9 cellular contexts compared by ENCODE assay signal in the genomic region with DNA sequence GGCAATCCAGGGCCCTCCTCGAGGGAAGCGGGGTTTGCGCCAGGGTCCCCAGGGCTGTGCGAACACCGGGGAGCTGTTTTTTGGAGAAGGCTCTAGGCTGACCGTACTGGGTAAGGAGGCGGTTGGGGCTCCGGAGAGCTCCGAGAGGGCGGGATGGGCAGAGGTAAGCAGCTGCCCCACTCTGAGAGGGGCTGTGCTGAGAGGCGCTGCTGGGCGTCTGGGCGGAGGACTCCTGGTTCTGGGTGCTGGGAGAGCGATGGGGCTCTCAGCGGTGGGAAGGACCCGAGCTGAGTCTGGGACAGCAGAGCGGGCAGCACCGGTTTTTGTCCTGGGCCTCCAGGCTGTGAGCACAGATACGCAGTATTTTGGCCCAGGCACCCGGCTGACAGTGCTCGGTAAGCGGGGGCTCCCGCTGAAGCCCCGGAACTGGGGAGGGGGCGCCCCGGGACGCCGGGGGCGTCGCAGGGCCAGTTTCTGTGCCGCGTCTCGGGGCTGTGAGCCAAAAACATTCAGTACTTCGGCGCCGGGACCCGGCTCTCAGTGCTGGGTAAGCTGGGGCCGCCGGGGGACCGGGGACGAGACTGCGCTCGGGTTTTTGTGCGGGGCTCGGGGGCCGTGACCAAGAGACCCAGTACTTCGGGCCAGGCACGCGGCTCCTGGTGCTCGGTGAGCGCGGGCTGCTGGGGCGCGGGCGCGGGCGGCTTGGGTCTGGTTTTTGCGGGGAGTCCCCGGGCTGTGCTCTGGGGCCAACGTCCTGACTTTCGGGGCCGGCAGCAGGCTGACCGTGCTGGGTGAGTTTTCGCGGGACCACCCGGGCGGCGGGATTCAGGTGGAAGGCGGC. TPM values are rescaled to one million over a fixed set of nuclear protein-coding genes. Genes with fewer than 3 reads are reported as not detected.
DNase-seq lines count a peak whose midpoint lies in the region; ATAC-seq, FAIRE-seq and TF ChIP-seq lines count a peak whose summit lies in the region.
"Had no signal": no experiment of that assay in that cellular context is flagged by ENCODE, and none has a peak within 500 bp of the region (broad histone marks: within the 10 kb centered on the region; RNA-seq: fewer than 3 reads in every experiment).

No MANE protein-coding gene starts in this region.

- H3K4me1 Mint-ChIP-seq in H9 (peaks cover 54 to 58% of the 10 kb centered on the region in 2 experiments), activated B cell treated with CpG ODN at 0.5 μM for 24 hours (peaks cover 83% of the 10 kb centered on the region)

- H3K4me3 Mint-ChIP-seq in H9 (peak overlapping the region; percentile 67 to 85), activated B cell treated with CpG ODN at 0.5 μM for 24 hours (peak overlapping the region; percentile 97)

- H2BK5ac ChIP-seq in H9 (ENCODE audit: insufficient read length, low read length) = no peak overlapping the region

- H3K36me3 Mint-ChIP-seq in H9 (ENCODE audit: insufficient read depth in 1 of 3, low read depth in 3 of 3) = peaks cover under 1 to 2% (median 2%) of the 10 kb centered on the region in 3 experiments; a peak in 5 of 7 replicates
- H3K36me3 Mint-ChIP-seq in activated B cell treated with CpG ODN at 0.5 μM for 24 hours (ENCODE audit: low read depth) = peaks cover 56% of the 10 kb centered on the region

- no peaks in the 10 kb centered on the region for H4K20me1 ChIP-seq in H9 (ENCODE audit: control insufficient read depth, insufficient read depth, insufficient read length)

- no peak overlapping the region for H4K8ac ChIP-seq in H9 (replicated peaks; ENCODE audit: insufficient read length, low read depth, low read length)

- no peak overlapping the region for H2BK12ac ChIP-seq in H9 (ENCODE audit: insufficient read length, low read depth, low read length)

- H3K27me3 ChIP-seq in H9 (ENCODE audit: insufficient read depth, low read length) (peaks cover 20% of the 10 kb centered on the region; the same call in 1 of the 2 replicates), heart right ventricle (peaks cover 20 to 86% (median 76%) of the 10 kb centered on the region in 7 donors), skeletal muscle tissue (ENCODE audit: control insufficient read depth in 3 of 3, insufficient read depth in 3 of 3, low read length in 3 of 3) (peaks cover 40 to 54% (median 49%) of the 10 kb centered on the region in 3 donors)

- ATAC-seq in activated B cell treated with CpG ODN at 0.5 μM for 24 hours (ENCODE audit: low read depth) (peak; percentile 44), heart right ventricle (peak in 4 of 8 donors; percentile 18 to 40 (median 21))

- peaks cover 15% of the 10 kb centered on the region for H3K23me2 ChIP-seq in H9 (ENCODE audit: insufficient read length, low read depth, low read length, poor library complexity, severe bottlenecking)

- peak; percentile 39; the same call in 1 of the 2 replicates for TF ChIP-seq POLR2A in GM12891 (IDR thresholded peaks at IDR 0.05; ENCODE audit: low read depth, low read length)

- no peak overlapping the region for H3K4ac ChIP-seq in H9 (ENCODE audit: low read depth, low read length)

- no peak overlapping the region for H2AK5ac ChIP-seq in H9 (ENCODE audit: insufficient read length, low read length)

- no peak overlapping the region for H2BK20ac ChIP-seq in H9 (ENCODE audit: low read depth, low read length, poor library complexity, severe bottlenecking)

- peak overlapping the region; percentile 43 for H3K4me2 ChIP-seq in H9 (ENCODE audit: insufficient read depth, insufficient read length, low read length)

- H2BK120ac ChIP-seq in H9 (ENCODE audit: low read depth, low read length, poor library complexity, severe bottlenecking) = no peak overlapping the region

- peak overlapping the region; percentile 66 for H3K9ac ChIP-seq in H9 (ENCODE audit: extremely low read depth, insufficient read length, low read length)
- H3K9ac ChIP-seq in skeletal muscle tissue (ENCODE audit: low read depth in 1 of 3, low read length in 3 of 3) = peak overlapping the region in 2 of 3 donors; percentile 45 to 57

- H4K91ac ChIP-seq in H9 (ENCODE audit: insufficient read length, low read depth, low read length) = no peak overlapping the region

- no peaks in the 10 kb centered on the region for H3K79me2 ChIP-seq in H9 (ENCODE audit: insufficient read depth, low read length)

- no peak overlapping the region for H4K5ac ChIP-seq in H9 (ENCODE audit: insufficient read length, low read depth, low read length)

- peaks cover 12% of the 10 kb centered on the region; the same call in 1 of the 2 replicates for H3K4me1 ChIP-seq in H9 (ENCODE audit: insufficient read depth, low read length)
- H3K4me1 ChIP-seq in heart right ventricle = peaks cover 8 to 20% (median 16%) of the 10 kb centered on the region in 9 donors
- peaks cover 12 to 17% (median 15%) of the 10 kb centered on the region in 3 donors for H3K4me1 ChIP-seq in skeletal muscle tissue (ENCODE audit: control insufficient read depth in 3 of 3, insufficient read depth in 3 of 3, low read length in 3 of 3)

- H2BK15ac ChIP-seq in H9 (ENCODE audit: low read depth, low read length) = no peak overlapping the region

- peak; percentile 43 for DNase-seq in GM12891 (ENCODE audit: insufficient read length, low spot score)
- DNase-seq in H9 = peak; percentile 47
- peak; percentile 47 for DNase-seq in activated B cell treated with CpG ODN at 0.5 μM for 24 hours
- no peak for DNase-seq in heart right ventricle
- no peak for DNase-seq in NCI-H226
- DNase-seq in HTR-8/SVneo (ENCODE audit: insufficient read length, low spot score) = no peak
- DNase-seq in central memory CD4-positive, alpha-beta T cell = no peak

- H3K9me3 ChIP-seq in H9 (ENCODE audit: control insufficient read depth, low read depth, low read length) (no peaks in the 10 kb centered on the region), heart right ventricle (no peaks in the 10 kb centered on the region), skeletal muscle tissue (ENCODE audit: control insufficient read depth in 3 of 3, low read length in 3 of 3) (no peaks in the 10 kb centered on the region)

- CTCF ChIA-PET in activated B cell treated with CpG ODN at 0.5 μM for 24 hours (lab: Charles Lee) = interaction anchor here (1.6 to 21.3 kb wide), 3 partner anchors 11 to 164 kb away, joined by 5 to 571 read pairs (median 109); no protein-coding TSS in a partner anchor

- WGBS in H9 (ENCODE audit: extremely low coverage, insufficient read length, low lambda C conversion rate) = no CpG with 5 or more reads among the region's 69 CpGs
- 3% methylated on average over 66 to 69 of the region's 69 CpGs for WGBS in heart right ventricle, 2 donors

- H3K36me3 ChIP-seq in heart right ventricle (no peaks in the 10 kb centered on the region), skeletal muscle tissue (ENCODE audit: control insufficient read depth in 3 of 3, insufficient read depth in 3 of 3, low read length in 3 of 3) (no peaks in the 10 kb centered on the region)

- no peak overlapping the region for H3K23ac ChIP-seq in H9 (ENCODE audit: insufficient read length, low read depth, low read length)

- H3T11ph ChIP-seq in H9 (ENCODE audit: low read length) = no peak overlapping the region

- POLR2A ChIA-PET in activated B cell treated with CpG ODN at 0.5 μM for 24 hours (lab: Charles Lee) = interaction anchor here (0.6 to 20.4 kb wide), 10 partner anchors 11 to 1059 kb away, joined by 3 to 1916 read pairs (median 12); partner anchors contain the start of genes EPHB6, PRSS2 and SSBP1

- H3K27me3 Mint-ChIP-seq in H9 (ENCODE audit: low read depth) = peaks cover 91% of the 10 kb centered on the region
- H3K27me3 Mint-ChIP-seq in activated B cell treated with CpG ODN at 0.5 μM for 24 hours = no peaks in the 10 kb centered on the region

- H3K27ac ChIP-seq in H9 (ENCODE audit: insufficient read length, low read depth, low read length) (no peak overlapping the region), heart right ventricle (peak overlapping the region in 2 of 10 donors; percentile 22 to 91), skeletal muscle tissue (ENCODE audit: low read depth, low read length) (peak overlapping the region; percentile 47)

- TF ChIP-seq CTCF in H9 (conservative IDR thresholded peaks at IDR 0.05) (no peak), activated B cell treated with CpG ODN at 0.5 μM for 24 hours (IDR thresholded peaks at IDR 0.05) (no peak), heart right ventricle (IDR thresholded peaks at IDR 0.05) (no peak)

- H3K56ac ChIP-seq in H9 (ENCODE audit: insufficient read length, low read depth, low read length) = no peak overlapping the region

- H3K18ac ChIP-seq in H9 (ENCODE audit: insufficient read length, low read depth, low read length) = no peak overlapping the region

- H3K4me3 ChIP-seq in heart right ventricle (peak overlapping the region; percentile 2 to 53 (median 42)), skeletal muscle tissue (ENCODE audit: low read length in 3 of 3) (peak overlapping the region; percentile 46 to 61 (median 59))

- no peak for FAIRE-seq in GM12891 (lab: Jason Lieb, UNC)
- FAIRE-seq in HTR-8/SVneo (lab: Jason Lieb, UNC) = no peak

- H3K27ac Mint-ChIP-seq in H9 (peak overlapping the region in 1 of 3 experiments; percentile 23; a peak in 2 of 7 replicates), activated B cell treated with CpG ODN at 0.5 μM for 24 hours (peak overlapping the region; percentile 99)

- H3K9me3 Mint-ChIP-seq in H9 (no peaks in the 10 kb centered on the region), activated B cell treated with CpG ODN at 0.5 μM for 24 hours (no peaks in the 10 kb centered on the region)

- no peak overlapping the region for H2AFZ ChIP-seq in H9 (ENCODE audit: low read length)

- no peaks in the 10 kb centered on the region for H3K79me1 ChIP-seq in H9 (ENCODE audit: insufficient read depth, low read depth, low read length, poor library complexity, severe bottlenecking)

- intact Hi-C loops in activated B cell treated with CpG ODN at 0.5 μM for 24 hours (cut with micrococcal nuclease) (loop anchor here (1.0 kb wide), 1 partner anchor 58 kb away; no protein-coding TSS in a partner anchor), heart right ventricle (cut with DNase I) (no loop called here)

- H3K14ac ChIP-seq in H9 (ENCODE audit: insufficient read depth, low read length) = peak overlapping the region; percentile 20

RNA-seq across cellular contexts. Expression of gene PRSS2, which starts 26.0 kb away (rescaled TPM):
- polyA plus RNA-seq in GM12891 (2012; ENCODE audit: low read depth, missing spikeins) = not detected
- total RNA-seq in H9 (2021) (not detected in 2 replicates), activated B cell treated with CpG ODN at 0.5 μM for 24 hours (not detected in 2 replicates), heart right ventricle (1 to 10 TPM in 7 of 10 donors, not detected in 3; 5.8 to 8.2 (median 6.6) TPM), skeletal muscle tissue (not detected)
- under 1 TPM in 1 of 2 donors, not detected in 1; 0.93 TPM for polyA plus RNA-seq in heart right ventricle
- total RNA-seq: HT1080 had no signal

RNA-seq across cellular contexts. Expression of gene PRSS1, which starts 47.4 kb away (rescaled TPM):
- not detected for polyA plus RNA-seq in GM12891 (2012; ENCODE audit: low read depth, missing spikeins)
- total RNA-seq in H9 (2021) = not detected in 2 replicates
- not detected in 2 replicates for total RNA-seq in activated B cell treated with CpG ODN at 0.5 μM for 24 hours
- total RNA-seq in heart right ventricle = 1 to 10 TPM in 7 of 10 donors, not detected in 3; 3.0 to 4.3 (median 3.8) TPM
- under 1 TPM in 1 of 2 donors, not detected in 1; 0.75 TPM for polyA plus RNA-seq in heart right ventricle
- not detected for total RNA-seq in skeletal muscle tissue
- total RNA-seq: HT1080 had no signal

RNA-seq across cellular contexts. Expression of gene EPHB6, which starts 58.2 kb away (rescaled TPM):
- 0.32 TPM for polyA plus RNA-seq in GM12891 (2012; ENCODE audit: low read depth, missing spikeins)
- total RNA-seq in H9 (2021) (9.7 and 11.6 TPM in 2 replicates), activated B cell treated with CpG ODN at 0.5 μM for 24 hours (20.9 and 21.4 TPM in 2 replicates), heart right ventricle (1 to 10 TPM in 8 of 10 donors, under 1 TPM in 2; 0.55 to 5.4 (median 2.6) TPM), skeletal muscle tissue (1.0 TPM)
- polyA plus RNA-seq in heart right ventricle = 10 to 100 TPM in 1 of 2 donors, 1 to 10 TPM in 1; 1.9 to 14.9 TPM

Comparison
In these comparisons a context has a peak if more than half of its experiments do, and no peak if none do; other contexts are left out.
1. DNase-seq: peak in GM12891 (single experiment), H9 (single experiment) and activated B cell treated with CpG ODN at 0.5 μM for 24 hours (single experiment); none in heart right ventricle (0 of 2), NCI-H226 (single experiment), HTR-8/SVneo (single experiment) and central memory CD4-positive, alpha-beta T cell (single experiment).